Comparison of ENCODE assay signal across 13 cellular contexts in genomic region chr1:241934181-241934815, GRCh38. TPM values are rescaled to one million over a fixed set of nuclear protein-coding genes. Genes with fewer than 3 reads are reported as not detected.
A peak's percentile ranks its signal among the peaks of the same experiment; 100 is the strongest.
DNase-seq lines count a peak whose midpoint lies in the region; ATAC-seq and TF ChIP-seq lines count a peak whose summit lies in the region.
"Had no signal": no experiment of that assay in that cellular context is flagged by ENCODE, and none has a peak within 500 bp of the region (broad histone marks: within the 10 kb centered on the region; RNA-seq: fewer than 3 reads in every experiment).

No MANE protein-coding gene starts in this region.

- H3K36me3 ChIP-seq in SK-N-SH (replicated peaks in 1 of 2; ENCODE audit: control insufficient read depth in 1 of 2, insufficient read depth in 2 of 2, low read length in 1 of 2) (no peaks in the 10 kb centered on the region), mammary epithelial cell (ENCODE audit: insufficient read depth, low read length) (no peaks in the 10 kb centered on the region)

- H3K27me3 Mint-ChIP-seq in type B pancreatic cell, result no peaks in the 10 kb centered on the region
- H3K27me3 Mint-ChIP-seq in activated CD8-positive, alpha-beta memory T cell treated with anti-CD3 and anti-CD28 coated beads, Interleukin-2, amount 10 ng/mL, durations not matched to agents 7 days and 5 days, result peaks cover 9% of the 10 kb centered on the region

- DNase-seq in SK-N-SH (no peak), mammary epithelial cell (peak; percentile 26), iris pigment epithelial cell (ENCODE audit: low read depth) (peak; percentile 48), type B pancreatic cell (ENCODE audit: extremely low spot score, unreplicated experiment) (no peak), NCI-H2081 treated with DMSO at 0.1 percent for 48 hours (lab: John Stamatoyannopoulos, UW) (no peak), NCI-H1436 (lab: John Stamatoyannopoulos, UW) (no peak)
- no peak for DNase-seq in activated CD8-positive, alpha-beta memory T cell treated with anti-CD3 and anti-CD28 coated beads, Interleukin-2, amount 10 ng/mL, durations not matched to agents 7 days and 5 days
- DNase-seq: activated T-cell treated with anti-CD3 and anti-CD28 coated beads, Interleukin-2, amount 50 U/mL, for 24 hours; AML-193; SW 1271 had no signal

- no peaks in the 10 kb centered on the region for H3K79me2 ChIP-seq in SK-N-SH (ENCODE audit: insufficient read depth)
- no peaks in the 10 kb centered on the region for H3K79me2 ChIP-seq in mammary epithelial cell (ENCODE audit: insufficient read depth, low read length)

- H3K9me2 ChIP-seq in SK-N-SH, result no peaks in the 10 kb centered on the region

- H4K20me1 ChIP-seq in SK-N-SH (ENCODE audit: insufficient read depth) (no peaks in the 10 kb centered on the region), mammary epithelial cell (ENCODE audit: insufficient read depth, low read length) (no peaks in the 10 kb centered on the region)

- 69% methylated on average over 13 of the region's 13 CpGs for WGBS in SK-N-SH (ENCODE audit: low lambda C conversion rate)
- 44% methylated on average over 13 of the region's 13 CpGs for WGBS in mammary epithelial cell (ENCODE audit: low coverage, missing lambda C conversion rate)

- no peaks in the 10 kb centered on the region for H3F3A ChIP-seq in SK-N-SH (replicated peaks; ENCODE audit: insufficient read depth)

- H3K27ac ChIP-seq in SK-N-SH (ENCODE audit: low read depth in 2 of 2, low read length in 1 of 2) (no peak overlapping the region), mammary epithelial cell (ENCODE audit: insufficient read depth, low read depth, low read length) (no peak overlapping the region)

- peaks cover 6% of the 10 kb centered on the region for H3K9me3 Mint-ChIP-seq in type B pancreatic cell
- H3K9me3 Mint-ChIP-seq in activated CD8-positive, alpha-beta memory T cell treated with anti-CD3 and anti-CD28 coated beads, Interleukin-2, amount 10 ng/mL, durations not matched to agents 7 days and 5 days (ENCODE audit: low read depth), result peaks cover 4% of the 10 kb centered on the region
- H3K9me3 Mint-ChIP-seq: activated T-cell treated with anti-CD3 and anti-CD28 coated beads, Interleukin-2, amount 50 U/mL, for 24 hours had no signal

- intact Hi-C loops in mammary epithelial cell (cut with micrococcal nuclease), result no loop called here

- TF ChIP-seq EP300 in SK-N-SH (IDR thresholded peaks at IDR 0.05; ENCODE audit: borderline replicate concordance in 1 of 2, low read depth in 1 of 2, low read length in 1 of 2), result no peak

- no peak for TF ChIP-seq CTCF in SK-N-SH (IDR thresholded peaks at IDR 0.05)
- no peak for TF ChIP-seq CTCF in mammary epithelial cell (conservative IDR thresholded peaks at IDR 0.05 in 1 of 2, IDR thresholded peaks at IDR 0.05 in 1 of 2; ENCODE audit: extremely low read depth in 1 of 2, insufficient read depth in 1 of 2, low read depth in 1 of 2, low read length in 2 of 2)
- peak; percentile 14 for TF ChIP-seq CTCF in type B pancreatic cell (conservative IDR thresholded peaks at IDR 0.05)

- H2AFZ ChIP-seq in SK-N-SH (ENCODE audit: low read depth) (no peak overlapping the region), mammary epithelial cell (ENCODE audit: low read depth, low read length) (no peak overlapping the region)

- in situ Hi-C loops in mammary epithelial cell (cut with MboI; ENCODE audit: low sequenced_read_pairs in 2 of 2), result no loop called here

- dilution Hi-C loops in mammary epithelial cell (cut with HindIII; ENCODE audit: low sequenced_read_pairs), result no loop called here

- no TSS peak for BruUV-seq in mammary epithelial cell (replicated peaks; lab: Mats Ljungman, UMichigan)

- H3K4me1 ChIP-seq in SK-N-SH (ENCODE audit: control insufficient read depth in 1 of 2, insufficient read depth in 2 of 2, low read depth in 1 of 2, low read length in 1 of 2) (no peaks in the 10 kb centered on the region), mammary epithelial cell (ENCODE audit: insufficient read depth, low read length) (no peaks in the 10 kb centered on the region)

- no peaks in the 10 kb centered on the region for H3K36me3 Mint-ChIP-seq in type B pancreatic cell
- no peaks in the 10 kb centered on the region for H3K36me3 Mint-ChIP-seq in activated CD8-positive, alpha-beta memory T cell treated with anti-CD3 and anti-CD28 coated beads, Interleukin-2, amount 10 ng/mL, durations not matched to agents 7 days and 5 days

- H3K4me1 Mint-ChIP-seq in type B pancreatic cell (ENCODE audit: unreplicated experiment), result peaks cover 23% of the 10 kb centered on the region
- H3K4me1 Mint-ChIP-seq in activated CD8-positive, alpha-beta memory T cell treated with anti-CD3 and anti-CD28 coated beads, Interleukin-2, amount 10 ng/mL, durations not matched to agents 7 days and 5 days, result no peaks in the 10 kb centered on the region

- no peak for TF ChIP-seq RAD21 in SK-N-SH (IDR thresholded peaks at IDR 0.05; ENCODE audit: low read length)

- CTCF ChIA-PET in SK-N-SH (lab: Yijun Ruan, JAX), result no interaction called here
- CTCF ChIA-PET in mammary epithelial cell (lab: Charles Lee; ENCODE audit: low non-redundant PET), result no interaction called here
- CTCF ChIA-PET in activated CD8-positive, alpha-beta memory T cell treated with anti-CD3 and anti-CD28 coated beads, Interleukin-2, amount 10 ng/mL, durations not matched to agents 7 days and 5 days (lab: Charles Lee), result interaction anchor here (0.9 kb wide), 1 partner anchor 38 kb away, joined by 3 read pairs; no protein-coding TSS in a partner anchor

- H3K4me3 ChIP-seq in SK-N-SH (ENCODE audit: low read depth in 2 of 2, low read length in 1 of 2) (no peak overlapping the region), mammary epithelial cell (replicated peaks in 1 of 3; ENCODE audit: insufficient read depth in 1 of 3, low read depth in 2 of 3, low read length in 3 of 3) (no peak overlapping the region)

- POLR2A ChIA-PET in SK-N-SH (lab: Yijun Ruan, JAX), result no interaction called here

- no peak overlapping the region for H3K4me2 ChIP-seq in SK-N-SH
- H3K4me2 ChIP-seq in mammary epithelial cell (ENCODE audit: insufficient read depth, low read depth, low read length), result no peak overlapping the region

- H3K9ac ChIP-seq in SK-N-SH, result no peak overlapping the region
- H3K9ac ChIP-seq in mammary epithelial cell (ENCODE audit: insufficient read depth, low read length), result no peak overlapping the region

- H3K9me3 ChIP-seq in SK-N-SH (no peaks in the 10 kb centered on the region), mammary epithelial cell (replicated peaks; ENCODE audit: insufficient read depth, low read length) (no peaks in the 10 kb centered on the region)

- peak overlapping the region; percentile 47 for H3K27ac Mint-ChIP-seq in type B pancreatic cell
- no peak overlapping the region for H3K27ac Mint-ChIP-seq in activated CD8-positive, alpha-beta memory T cell treated with anti-CD3 and anti-CD28 coated beads, Interleukin-2, amount 10 ng/mL, durations not matched to agents 7 days and 5 days
- H3K27ac Mint-ChIP-seq: activated T-cell treated with anti-CD3 and anti-CD28 coated beads, Interleukin-2, amount 50 U/mL, for 24 hours had no signal

- peak overlapping the region; percentile 47 for H3K4me3 Mint-ChIP-seq in type B pancreatic cell
- no peak overlapping the region for H3K4me3 Mint-ChIP-seq in activated CD8-positive, alpha-beta memory T cell treated with anti-CD3 and anti-CD28 coated beads, Interleukin-2, amount 10 ng/mL, durations not matched to agents 7 days and 5 days
- H3K4me3 Mint-ChIP-seq: activated T-cell treated with anti-CD3 and anti-CD28 coated beads, Interleukin-2, amount 50 U/mL, for 24 hours had no signal

- H3K27me3 ChIP-seq in SK-N-SH (ENCODE audit: insufficient read depth) (no peaks in the 10 kb centered on the region), mammary epithelial cell (ENCODE audit: insufficient read depth, low read length) (no peaks in the 10 kb centered on the region)

- peak; percentile 61 for ATAC-seq in SK-N-SH treated with all-trans-retinoic acid at 6 μM for 48 hours
- ATAC-seq in activated CD8-positive, alpha-beta memory T cell treated with anti-CD3 and anti-CD28 coated beads, Interleukin-2, amount 10 ng/mL, durations not matched to agents 7 days and 5 days, result no peak

TF ChIP-seq in SK-N-SH treated with all-trans-retinoic acid at 6 μM for 48 hours, 23 proteins besides CTCF, POLR2A, EP300 and RAD21 (continues in another document):
- TF ChIP-seq CREB5 (CRISPR knock-in tag; IDR thresholded peaks at IDR 0.05; ENCODE audit: low read depth), result no peak

TF ChIP-seq in SK-N-SH, 30 proteins besides CTCF, POLR2A, EP300 and RAD21 (continues in another document):
- TF ChIP-seq TEAD4 (IDR thresholded peaks at IDR 0.05; ENCODE audit: borderline replicate concordance, insufficient read depth) (no peak), SIN3A (IDR thresholded peaks at IDR 0.05; ENCODE audit: borderline replicate concordance, low read depth, low read length) (no peak), MXI1 (IDR thresholded peaks at IDR 0.05; ENCODE audit: low read depth, low read length) (no peak), TAF1 (IDR thresholded peaks at IDR 0.05; ENCODE audit: borderline replicate concordance, low read depth, low read length) (no peak), IRF3 (IDR thresholded peaks at IDR 0.05; ENCODE audit: low read depth, low read length) (no peak), GATA2 (CRISPR knock-in tag; IDR thresholded peaks at IDR 0.05) (no peak), CHD2 (IDR thresholded peaks at IDR 0.05; ENCODE audit: low read length, partially characterized antibody) (no peak)

RNA-seq across cellular contexts. Expression of gene BECN2, which starts 23.3 kb away (rescaled TPM):
- not detected in 2 replicates for polyA plus RNA-seq in SK-N-SH (2012; rRNA removed)
- polyA plus RNA-seq in SK-N-SH (2012; cell fraction: cytosol; rRNA removed), result not detected in 2 replicates
- not detected in 2 replicates for polyA plus RNA-seq in SK-N-SH (2012; cell fraction: nucleus; rRNA removed)
- not detected for total RNA-seq in mammary epithelial cell
- polyA plus RNA-seq in mammary epithelial cell, result not detected
- not detected for polyA minus RNA-seq in mammary epithelial cell
- not detected in 2 replicates for total RNA-seq in type B pancreatic cell (ENCODE audit: low replicate concordance)
- not detected for total RNA-seq in activated CD8-positive, alpha-beta memory T cell treated with anti-CD3 and anti-CD28 coated beads, Interleukin-2, amount 10 ng/mL, durations not matched to agents 7 days and 5 days
- total RNA-seq: glomerular endothelial cell, pulmonary artery endothelial cell had no signal

Comparison
In these comparisons a context has a peak if more than half of its experiments do, and no peak if none do; other contexts are left out.
1. DNase-seq: peak in mammary epithelial cell (single experiment) and iris pigment epithelial cell (single experiment); none in SK-N-SH (single experiment), type B pancreatic cell (single experiment), NCI-H2081 treated with DMSO at 0.1 percent for 48 hours (single experiment), activated CD8-positive, alpha-beta memory T cell treated with anti-CD3 and anti-CD28 coated beads, Interleukin-2, amount 10 ng/mL, durations not matched to agents 7 days and 5 days (single experiment) and NCI-H1436 (single experiment).